In the genomic region with DNA sequence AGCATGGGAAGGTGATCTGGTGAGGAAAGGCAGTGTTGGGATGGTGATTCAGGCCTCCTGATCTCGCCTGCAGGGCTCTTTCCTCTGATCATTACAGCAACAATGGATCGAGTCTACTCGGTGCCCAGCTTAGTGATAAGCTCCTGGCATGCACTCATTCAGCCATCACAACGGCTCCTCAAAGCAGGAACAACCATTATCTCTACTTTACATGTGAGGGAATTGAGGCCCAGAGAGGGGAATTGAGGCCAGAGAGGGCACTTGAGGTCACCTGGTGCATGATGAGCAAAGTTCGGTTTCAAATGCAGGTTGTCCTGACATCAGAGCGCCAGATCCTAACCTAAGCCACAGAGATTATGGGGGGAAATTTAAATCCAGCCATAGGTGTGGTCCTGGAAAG, we compare ENCODE assay signal across 33 cellular contexts. TPM values are rescaled to one million over a fixed set of nuclear protein-coding genes. Genes with fewer than 3 reads are reported as not detected.
"Had no signal": no experiment of that assay in that cellular context is flagged by ENCODE, and none has a peak within 500 bp of the region (broad histone marks: within the 10 kb centered on the region; RNA-seq: fewer than 3 reads in every experiment).

No MANE protein-coding gene starts in this region.

- H3K9me3 ChIP-seq: body of pancreas, esophagus muscularis mucosa, heart right ventricle, mucosa of descending colon, thoracic aorta, uterus had no signal

- H3K27me3 ChIP-seq: body of pancreas, foreskin keratinocyte, uterus had no signal

- H3K4me1 ChIP-seq: esophagus muscularis mucosa, foreskin keratinocyte, uterus had no signal

- H3K4me3 ChIP-seq: body of pancreas, esophagus muscularis mucosa, heart right ventricle, lung, mucosa of descending colon, smooth muscle cell, thoracic aorta, uterus had no signal

- H3K36me3 ChIP-seq: esophagus muscularis mucosa, heart right ventricle, thoracic aorta, uterus had no signal

- H3K27ac ChIP-seq: body of pancreas, esophagus muscularis mucosa, foreskin keratinocyte, heart right ventricle, thoracic aorta, uterus, VCaP had no signal

- H3K4me2 ChIP-seq: smooth muscle cell had no signal

- DNase-seq: activated CD4-positive, alpha-beta T cell treated with anti-CD3 and anti-CD28 coated beads for 4 hours; activated CD4-positive, alpha-beta T cell treated with anti-CD3 and anti-CD28 coated beads, Interleukin-2, amount 50 U/mL, for 4 hours; activated naive CD4-positive, alpha-beta T cell; activated T-cell treated with anti-CD3 and anti-CD28 coated beads for 4 hours; activated T-cell treated with anti-CD3 and anti-CD28 coated beads, Interleukin-2, amount 50 U/mL, for 72 hours; anterior cingulate cortex; caudate nucleus; cortex of kidney; foreskin keratinocyte; heart right ventricle; mucosa of descending colon; stimulated activated CD4-positive, alpha-beta T cell treated with anti-CD3 and anti-CD28 coated beads, Interleukin-2, amount 100 ng/mL, for 24 hours; stimulated activated naive CD4-positive, alpha-beta T cell; SW 1271; T-helper 17 cell; T1000; trophoblast cell; uterus had no signal

- ATAC-seq: activated naive CD4-positive, alpha-beta T cell treated with anti-CD3 and anti-CD28 coated beads, Interleukin-2, amount 50 U/mL, for 72 hours; activated T-cell treated with anti-CD3 and anti-CD28 coated beads, Interleukin-2, amount 50 U/mL, for 72 hours; body of pancreas; foreskin keratinocyte; mucosa of descending colon; natural killer cell treated with Interleukin-12 subunit alpha and Interleukin-12 subunit beta and Interleukin-15 and Interleukin-18, amount 100 ng/mL, for 72 hours; T-helper 17 cell had no signal

RNA-seq across cellular contexts. Expression of a gene that starts 42.0 kb away (rescaled TPM):
- total RNA-seq: activated naive CD4-positive, alpha-beta T cell treated with anti-CD3 and anti-CD28 coated beads, Interleukin-2, amount 50 U/mL, for 72 hours; activated T-cell treated with anti-CD3 and anti-CD28 coated beads, Interleukin-2, amount 50 U/mL, for 72 hours; body of pancreas; chondrocyte; foreskin keratinocyte; heart right ventricle; kidney epithelial cell; mesenteric fat pad; mucosa of descending colon; myocyte; natural killer cell treated with Interleukin-12 subunit alpha and Interleukin-12 subunit beta and Interleukin-15 and Interleukin-18, amount 100 ng/mL, for 72 hours; osteoblast; progenitor cell of endocrine pancreas; renal cortical epithelial cell; smooth muscle cell; T-helper 17 cell; thoracic aorta; uterus had no signal
- polyA plus RNA-seq: foreskin keratinocyte, heart right ventricle, smooth muscle cell had no signal

RNA-seq across cellular contexts. Expression of a gene that starts 46.5 kb away (rescaled TPM):
- total RNA-seq: activated naive CD4-positive, alpha-beta T cell treated with anti-CD3 and anti-CD28 coated beads, Interleukin-2, amount 50 U/mL, for 72 hours; activated T-cell treated with anti-CD3 and anti-CD28 coated beads, Interleukin-2, amount 50 U/mL, for 72 hours; body of pancreas; chondrocyte; esophagus muscularis mucosa; foreskin keratinocyte; heart right ventricle; kidney epithelial cell; lung; mesenteric fat pad; mucosa of descending colon; myocyte; natural killer cell treated with Interleukin-12 subunit alpha and Interleukin-12 subunit beta and Interleukin-15 and Interleukin-18, amount 100 ng/mL, for 72 hours; osteoblast; progenitor cell of endocrine pancreas; renal cortical epithelial cell; smooth muscle cell; T-helper 17 cell; thoracic aorta; uterus had no signal
- polyA plus RNA-seq: foreskin keratinocyte, heart right ventricle, smooth muscle cell had no signal
